ENCODE assay signal across 11 cellular contexts in genomic region chr12:64583395-64584172, GRCh38. TPM values are rescaled to one million over a fixed set of nuclear protein-coding genes. Genes with fewer than 3 reads are reported as not detected.
DNase-seq lines count a peak whose midpoint lies in the region; ATAC-seq and TF ChIP-seq lines count a peak whose summit lies in the region.
"Had no signal": no experiment of that assay in that cellular context is flagged by ENCODE, and none has a peak within 500 bp of the region (broad histone marks: within the 10 kb centered on the region; RNA-seq: fewer than 3 reads in every experiment).

No MANE protein-coding gene starts in this region.

- no peaks in the 10 kb centered on the region for H3K27me3 Mint-ChIP-seq in CD4-positive, alpha-beta T cell
- peaks cover 13 to 17% of the 10 kb centered on the region in 2 donors for H3K27me3 Mint-ChIP-seq in natural killer cell treated with Interleukin-12 subunit alpha and Interleukin-12 subunit beta and Interleukin-15 and Interleukin-18, amount 100 ng/mL, for 72 hours

- peaks cover 34% of the 10 kb centered on the region for H3K4me1 Mint-ChIP-seq in CD4-positive, alpha-beta T cell (ENCODE audit: low read depth)
- H3K4me1 Mint-ChIP-seq in natural killer cell treated with Interleukin-12 subunit alpha and Interleukin-12 subunit beta and Interleukin-15 and Interleukin-18, amount 100 ng/mL, for 72 hours (ENCODE audit: low read depth in 2 of 2) = peaks cover 7 to 11% of the 10 kb centered on the region in 2 donors

- CTCF ChIA-PET in CD4-positive, alpha-beta T cell (lab: Charles Lee) = interaction anchor here (0.7 to 2.0 kb wide), 3 partner anchors 34 to 114 kb away, joined by 3 to 7 read pairs (median 3); no protein-coding TSS in a partner anchor

- H3K27ac ChIP-seq in CD4-positive, alpha-beta T cell (ENCODE audit: low read depth, low read length) = peak overlapping the region; percentile 7

- H3K4me3 Mint-ChIP-seq in CD4-positive, alpha-beta T cell = peak overlapping the region; percentile 80
- H3K4me3 Mint-ChIP-seq in natural killer cell treated with Interleukin-12 subunit alpha and Interleukin-12 subunit beta and Interleukin-15 and Interleukin-18, amount 100 ng/mL, for 72 hours = peak overlapping the region; percentile 42

- H3K27ac Mint-ChIP-seq in CD4-positive, alpha-beta T cell = peak overlapping the region; percentile 76
- peak overlapping the region in 1 of 2 donors; percentile 52 for H3K27ac Mint-ChIP-seq in natural killer cell treated with Interleukin-12 subunit alpha and Interleukin-12 subunit beta and Interleukin-15 and Interleukin-18, amount 100 ng/mL, for 72 hours

- intact Hi-C loops in CD4-positive, alpha-beta T cell (cut with DNase I, micrococcal nuclease) = loop anchor here in 1 of 2 experiments (2.0 kb wide), 1 partner anchor 25 kb away; no protein-coding TSS in a partner anchor

- peak; percentile 26 for ATAC-seq in CD4-positive, alpha-beta T cell (ENCODE audit: poor library complexity)
- ATAC-seq in natural killer cell treated with Interleukin-12 subunit alpha and Interleukin-12 subunit beta and Interleukin-15 and Interleukin-18, amount 100 ng/mL, for 72 hours = no peak
- ATAC-seq in GM18909 (IDR thresholded peaks at IDR 0.05; ENCODE audit: poor library complexity, unreplicated experiment) = no peak

- DNase-seq in CD4-positive, alpha-beta T cell = no peak
- DNase-seq in NCI-H82 treated with DMSO at 0.1 percent for 48 hours (lab: John Stamatoyannopoulos, UW; ENCODE audit: unreplicated experiment) (peak; percentile 42), dermis blood vessel endothelial cell (peak; percentile 92), epidermal melanocyte (ENCODE audit: insufficient read length, low spot score) (no peak), NCI-H526 (lab: John Stamatoyannopoulos, UW) (no peak), NCI-H1694 (lab: John Stamatoyannopoulos, UW) (no peak)
- no peak for DNase-seq in natural killer cell treated with Interleukin-12 subunit alpha and Interleukin-12 subunit beta and Interleukin-15 and Interleukin-18, amount 100 ng/mL, for 72 hours (ENCODE audit: low spot score)
- DNase-seq: midbrain; stimulated activated CD8-positive, alpha-beta memory T cell treated with anti-CD3 and anti-CD28 coated beads, Interleukin-4, amount 100 ng/mL, for 48 hours had no signal

- no peaks in the 10 kb centered on the region for H3K9me3 Mint-ChIP-seq in CD4-positive, alpha-beta T cell
- H3K9me3 Mint-ChIP-seq in natural killer cell treated with Interleukin-12 subunit alpha and Interleukin-12 subunit beta and Interleukin-15 and Interleukin-18, amount 100 ng/mL, for 72 hours = no peaks in the 10 kb centered on the region

- no peaks in the 10 kb centered on the region for H3K36me3 Mint-ChIP-seq in CD4-positive, alpha-beta T cell (ENCODE audit: low read depth)
- no peaks in the 10 kb centered on the region for H3K36me3 Mint-ChIP-seq in natural killer cell treated with Interleukin-12 subunit alpha and Interleukin-12 subunit beta and Interleukin-15 and Interleukin-18, amount 100 ng/mL, for 72 hours

- no peaks in the 10 kb centered on the region for H3K9me3 ChIP-seq in CD4-positive, alpha-beta T cell (ENCODE audit: control insufficient read depth, low read length)
- H3K9me3 ChIP-seq: HAP-1 had no signal

- H3K27me3 ChIP-seq in CD4-positive, alpha-beta T cell (ENCODE audit: control insufficient read depth, insufficient read depth, low read length) = no peaks in the 10 kb centered on the region

- POLR2A ChIA-PET in CD4-positive, alpha-beta T cell (lab: Charles Lee) = interaction anchor here (0.8 to 3.4 kb wide), 11 partner anchors 9 to 114 kb away, joined by 3 to 41 read pairs (median 5); partner anchors contain the start of gene RASSF3

- TF ChIP-seq CTCF in CD4-positive, alpha-beta T cell (IDR thresholded peaks at IDR 0.05) = no peak

RNA-seq across cellular contexts. Expression of gene RASSF3, which starts 26.7 kb away (rescaled TPM):
- 100 to 1,000 TPM; 118 to 127 TPM for total RNA-seq in CD4-positive, alpha-beta T cell
- 37.9 and 43.4 TPM in 2 replicates for total RNA-seq in dermis blood vessel endothelial cell
- total RNA-seq in natural killer cell treated with Interleukin-12 subunit alpha and Interleukin-12 subunit beta and Interleukin-15 and Interleukin-18, amount 100 ng/mL, for 72 hours = 10 to 100 TPM; 64.3 to 92.1 TPM

Comparison
In these comparisons a context has a peak if more than half of its experiments do, and no peak if none do; other contexts are left out.
1. DNase-seq: peak in NCI-H82 treated with DMSO at 0.1 percent for 48 hours (single experiment) and dermis blood vessel endothelial cell (single experiment); none in CD4-positive, alpha-beta T cell (0 of 10), natural killer cell treated with Interleukin-12 subunit alpha and Interleukin-12 subunit beta and Interleukin-15 and Interleukin-18, amount 100 ng/mL, for 72 hours (single experiment), epidermal melanocyte (single experiment), NCI-H526 (0 of 2) and NCI-H1694 (single experiment).